ENCODE assay signal across 8 cellular contexts in genomic region chr10:50605280-50606270, GRCh38. TPM values are rescaled to one million over a fixed set of nuclear protein-coding genes. Genes with fewer than 3 reads are reported as not detected.
DNase-seq lines count a peak whose midpoint lies in the region; ATAC-seq, FAIRE-seq and TF ChIP-seq lines count a peak whose summit lies in the region.

No MANE protein-coding gene starts in this region.

- no peak overlapping the region for H3K4me3 Mint-ChIP-seq in activated naive CD8-positive, alpha-beta T cell treated with anti-CD3 and anti-CD28 coated beads, Interleukin-2, amount 10 ng/mL, durations not matched to agents 7 days and 5 days

- 67% methylated on average over 3 of the region's 3 CpGs for WGBS in hepatocyte (ENCODE audit: low lambda C conversion rate, missing lambda C conversion rate)

- H3K36me3 ChIP-seq in GM06990 (ENCODE audit: control insufficient read depth, insufficient read depth, low read length): no peaks in the 10 kb centered on the region
- no peaks in the 10 kb centered on the region for H3K36me3 ChIP-seq in hepatocyte (replicated peaks; ENCODE audit: insufficient read depth, low read depth)
- no peaks in the 10 kb centered on the region for H3K36me3 ChIP-seq in stomach smooth muscle (ENCODE audit: control insufficient read depth in 2 of 2, insufficient read depth in 2 of 2, low read length in 2 of 2)

- no peak overlapping the region for H3K27ac Mint-ChIP-seq in activated naive CD8-positive, alpha-beta T cell treated with anti-CD3 and anti-CD28 coated beads, Interleukin-2, amount 10 ng/mL, durations not matched to agents 7 days and 5 days

- H3K79me2 ChIP-seq in hepatocyte: peaks cover 82% of the 10 kb centered on the region

- peaks cover 3% of the 10 kb centered on the region for H3K36me3 Mint-ChIP-seq in activated naive CD8-positive, alpha-beta T cell treated with anti-CD3 and anti-CD28 coated beads, Interleukin-2, amount 10 ng/mL, durations not matched to agents 7 days and 5 days

- DNase-seq in GM06990 (ENCODE audit: extremely low read depth, insufficient read length) (peak; percentile 7), HTR-8/SVneo (ENCODE audit: insufficient read length, low spot score) (peak; percentile 48), hepatocyte (ENCODE audit: low spot score) (peak; percentile 79), NCI-H1048 (lab: John Stamatoyannopoulos, UW) (no peak)
- DNase-seq in activated naive CD8-positive, alpha-beta T cell treated with anti-CD3 and anti-CD28 coated beads, Interleukin-2, amount 10 ng/mL, durations not matched to agents 7 days and 5 days: no peak
- DNase-seq in central memory CD4-positive, alpha-beta T cell: no peak

- no peak overlapping the region for H2AFZ ChIP-seq in hepatocyte

- TF ChIP-seq CTCF in GM06990 (IDR thresholded peaks at IDR 0.05; ENCODE audit: insufficient read depth, low read length, poor library complexity, severe bottlenecking): no peak
- no peak for TF ChIP-seq CTCF in hepatocyte (IDR thresholded peaks at IDR 0.05; ENCODE audit: poor library complexity)

- H3K27me3 ChIP-seq in GM06990 (replicated peaks; ENCODE audit: control insufficient read depth, insufficient read depth, low read length) (no peaks in the 10 kb centered on the region), hepatocyte (no peaks in the 10 kb centered on the region), stomach smooth muscle (ENCODE audit: control insufficient read depth in 1 of 2, insufficient read depth in 2 of 2, low read length in 2 of 2) (no peaks in the 10 kb centered on the region)

- H3K4me1 ChIP-seq in hepatocyte (ENCODE audit: insufficient read depth) (peaks cover 67% of the 10 kb centered on the region), stomach smooth muscle (ENCODE audit: control insufficient read depth, insufficient read depth, low read length) (peaks cover 21% of the 10 kb centered on the region)

- FAIRE-seq in HTR-8/SVneo (lab: Jason Lieb, UNC): peak; percentile 82

- H3K27me3 Mint-ChIP-seq in activated naive CD8-positive, alpha-beta T cell treated with anti-CD3 and anti-CD28 coated beads, Interleukin-2, amount 10 ng/mL, durations not matched to agents 7 days and 5 days: no peaks in the 10 kb centered on the region

- ATAC-seq in GM21526 (IDR thresholded peaks at IDR 0.05; ENCODE audit: low FRiP score, unreplicated experiment): peak; percentile 49
- ATAC-seq in activated naive CD8-positive, alpha-beta T cell treated with anti-CD3 and anti-CD28 coated beads, Interleukin-2, amount 10 ng/mL, durations not matched to agents 7 days and 5 days (ENCODE audit: low read depth): peak; percentile 6

- H3K4me3 ChIP-seq in GM06990 (replicated peaks; ENCODE audit: low read depth, low read length) (no peak overlapping the region), hepatocyte (no peak overlapping the region), stomach smooth muscle (ENCODE audit: low read length in 2 of 2) (peak overlapping the region; percentile 21 to 36)

- H3K9me3 ChIP-seq in hepatocyte (ENCODE audit: low read depth): no peaks in the 10 kb centered on the region
- H3K9me3 ChIP-seq in stomach smooth muscle (ENCODE audit: control insufficient read depth in 2 of 2, low read length in 2 of 2): no peaks in the 10 kb centered on the region

- H3K4me1 Mint-ChIP-seq in activated naive CD8-positive, alpha-beta T cell treated with anti-CD3 and anti-CD28 coated beads, Interleukin-2, amount 10 ng/mL, durations not matched to agents 7 days and 5 days: peaks cover 40% of the 10 kb centered on the region

- peak overlapping the region; percentile 68 for H3K4me2 ChIP-seq in hepatocyte

- H3K27ac ChIP-seq in hepatocyte: peak overlapping the region; percentile 52
- H3K27ac ChIP-seq in stomach smooth muscle (ENCODE audit: low read length): peak overlapping the region; percentile 47

- no peaks in the 10 kb centered on the region for H4K20me1 ChIP-seq in hepatocyte (ENCODE audit: insufficient read depth, poor library complexity, severe bottlenecking)

- POLR2A ChIA-PET in activated naive CD8-positive, alpha-beta T cell treated with anti-CD3 and anti-CD28 coated beads, Interleukin-2, amount 10 ng/mL, durations not matched to agents 7 days and 5 days (lab: Charles Lee): no interaction called here

- no peaks in the 10 kb centered on the region for H3K9me3 Mint-ChIP-seq in activated naive CD8-positive, alpha-beta T cell treated with anti-CD3 and anti-CD28 coated beads, Interleukin-2, amount 10 ng/mL, durations not matched to agents 7 days and 5 days

- no peak overlapping the region for H3K9ac ChIP-seq in stomach smooth muscle (ENCODE audit: low read length in 2 of 2)

- no peaks in the 10 kb centered on the region for H3K9me2 ChIP-seq in hepatocyte (replicated peaks; ENCODE audit: insufficient read depth)

RNA-seq across cellular contexts. Expression of gene SGMS1, which starts 18.2 kb away (rescaled TPM):
- total RNA-seq in activated naive CD8-positive, alpha-beta T cell treated with anti-CD3 and anti-CD28 coated beads, Interleukin-2, amount 10 ng/mL, durations not matched to agents 7 days and 5 days: 10 to 100 TPM; 20.4 to 21.0 TPM
- total RNA-seq in hepatocyte: 62.3 and 87.8 TPM in 2 replicates
- polyA plus RNA-seq in hepatocyte: 28.1 and 35.1 TPM in 2 replicates

Comparison
In these comparisons a context has a peak if more than half of its experiments do, and no peak if none do; other contexts are left out.
1. DNase-seq: peak in GM06990 (single experiment), HTR-8/SVneo (single experiment) and hepatocyte (single experiment); none in activated naive CD8-positive, alpha-beta T cell treated with anti-CD3 and anti-CD28 coated beads, Interleukin-2, amount 10 ng/mL, durations not matched to agents 7 days and 5 days (single experiment), NCI-H1048 (single experiment) and central memory CD4-positive, alpha-beta T cell (single experiment).
2. H3K4me3 ChIP-seq: peak in stomach smooth muscle (2 of 2); none in GM06990 (single experiment) and hepatocyte (single experiment).